In the genomic region with DNA sequence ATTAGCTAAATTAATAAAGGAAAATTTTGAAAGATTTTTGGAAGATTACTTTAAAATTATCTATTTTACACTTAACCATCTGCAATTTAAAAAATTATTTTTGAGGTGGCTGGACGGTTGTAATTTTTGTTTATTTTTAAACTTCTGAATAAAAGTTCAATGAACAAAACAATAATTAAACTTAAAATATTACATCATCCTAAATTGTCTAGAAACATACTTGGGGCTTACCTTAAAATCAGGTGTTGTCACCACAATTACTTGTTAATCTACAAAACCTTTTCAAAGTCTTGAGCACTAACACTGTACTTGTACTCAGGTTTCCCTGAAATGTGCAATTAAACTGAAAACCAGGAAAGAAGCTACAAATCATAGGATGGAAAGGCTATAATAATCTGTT, we compare ENCODE assay signal across 13 cellular contexts.
DNase-seq lines count a peak whose midpoint lies in the region; ATAC-seq and TF ChIP-seq lines count a peak whose summit lies in the region.
"Had no signal": no experiment of that assay in that cellular context is flagged by ENCODE, and none has a peak within 500 bp of the region (broad histone marks: within the 10 kb centered on the region; RNA-seq: fewer than 3 reads in every experiment).

No MANE protein-coding gene starts in this region.

- POLR2A ChIA-PET in GM10248 (lab: Yijun Ruan, JAX), result no interaction called here

- no peak for TF ChIP-seq CTCF in GM10248 (IDR thresholded peaks at IDR 0.05; ENCODE audit: control extremely low read depth, extremely low read depth, low read depth, missing control alignments)

- DNase-seq in NCI-H748 (lab: John Stamatoyannopoulos, UW; ENCODE audit: unreplicated experiment) (peak; percentile 6), NCI-H748 treated with DMSO at 0.1 percent for 48 hours (lab: John Stamatoyannopoulos, UW) (no peak), NCI-H69 (lab: John Stamatoyannopoulos, UW) (peak; percentile 79), GM10248 (ENCODE audit: extremely low spot score) (no peak)
- DNase-seq: AML-193; Caco-2; Calu3; CD4-positive, alpha-beta T cell; CD8-positive, alpha-beta T cell; DMS79 treated with DMSO at 0.1 percent for 48 hours; GDM1 had no signal

- CTCF ChIA-PET in GM10248 (lab: Yijun Ruan, JAX), result no interaction called here

- ATAC-seq in GM21526 (IDR thresholded peaks at IDR 0.05; ENCODE audit: low FRiP score, unreplicated experiment), result no peak
- ATAC-seq: A549; CD8-positive, alpha-beta T cell had no signal

Comparison
In these comparisons a context has a peak if more than half of its experiments do, and no peak if none do; other contexts are left out.
1. DNase-seq: peak in NCI-H748 (single experiment) and NCI-H69 (single experiment); none in NCI-H748 treated with DMSO at 0.1 percent for 48 hours (single experiment) and GM10248 (single experiment).